ENCODE assay signal across 10 cellular contexts in the genomic region with DNA sequence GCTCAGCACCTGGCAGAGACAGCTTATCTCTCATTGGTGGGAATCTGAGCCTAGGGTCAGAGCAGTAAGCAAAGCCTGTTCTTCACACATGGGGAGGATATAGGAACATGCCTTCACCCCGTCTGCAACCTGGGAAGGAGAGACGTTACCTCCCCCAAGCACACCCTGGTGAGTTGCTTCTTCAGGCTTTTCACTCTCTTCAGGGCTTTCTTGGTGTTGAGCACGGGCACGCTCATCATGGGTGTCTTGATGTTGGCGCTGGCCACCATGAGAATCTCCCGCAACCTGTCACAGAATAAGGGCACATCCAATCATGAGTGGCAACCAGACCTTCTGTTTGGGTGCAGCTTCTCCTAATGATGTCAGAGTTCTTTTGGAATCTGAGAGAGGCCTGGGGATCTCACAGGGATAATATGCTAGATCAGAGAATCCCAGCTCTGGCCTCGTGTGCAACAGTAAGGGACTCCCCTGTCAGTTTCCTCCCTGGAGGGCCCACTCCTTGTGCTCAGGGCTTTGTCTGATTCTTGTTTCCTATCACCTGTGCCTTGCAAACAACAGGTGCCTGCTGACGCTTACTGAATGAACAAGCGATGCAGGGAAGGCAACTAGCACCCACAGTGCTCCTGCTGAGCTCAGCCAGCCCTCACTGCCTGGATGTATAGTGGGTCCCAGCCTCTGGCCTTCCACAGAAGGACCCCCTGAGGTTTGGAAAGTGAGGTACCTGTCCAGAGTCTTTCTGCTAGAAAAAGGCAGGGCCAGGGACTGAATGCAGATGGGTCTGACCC.
A peak's percentile ranks its signal among the peaks of the same experiment; 100 is the strongest.
DNase-seq lines count a peak whose midpoint lies in the region; ATAC-seq and TF ChIP-seq lines count a peak whose summit lies in the region.
"Had no signal": no experiment of that assay in that cellular context is flagged by ENCODE, and none has a peak within 500 bp of the region (broad histone marks: within the 10 kb centered on the region; RNA-seq: fewer than 3 reads in every experiment).

No MANE protein-coding gene starts in this region.

- DNase-seq in CD8-positive, alpha-beta memory T cell, result peak in 1 of 5 donors; percentile 49
- peak; percentile 32 for DNase-seq in NAMALWA (ENCODE audit: low spot score)
- DNase-seq in chondrocyte (ENCODE audit: low spot score), result peak; percentile 27
- DNase-seq in posterior vena cava (ENCODE audit: low spot score), result peak; percentile 62
- DNase-seq in stimulated activated CD4-positive, alpha-beta T cell treated with anti-CD3 and anti-CD28 coated beads, Interleukin-4, amount 100 ng/mL, for 4 hours, result no peak
- no peak for DNase-seq in KG1 (lab: John Stamatoyannopoulos, UW)
- no peak for DNase-seq in WTC11 (ENCODE audit: low spot score)
- DNase-seq: DMS 273 treated with DMSO at 0.1 percent for 48 hours, NCI-H1092 treated with DMSO at 0.1 percent for 48 hours had no signal

- H3K4me3 ChIP-seq in CD8-positive, alpha-beta memory T cell (ENCODE audit: low read length), result no peak overlapping the region
- H3K4me3 ChIP-seq: coronary artery had no signal

- peaks cover 77% of the 10 kb centered on the region for H3K4me1 ChIP-seq in CD8-positive, alpha-beta memory T cell (ENCODE audit: insufficient read depth, low read length)

- intact Hi-C loops in posterior vena cava (cut with DNase I), result loop anchor here in 1 of 2 donors (5.0 kb wide), 1 partner anchor 1067 kb away; a partner anchor contains a TSS

- CTCF ChIA-PET in CD8-positive, alpha-beta memory T cell (lab: Charles Lee), result interaction anchor here (1.0 to 7.5 kb wide), 9 partner anchors 16 to 212 kb away, joined by 3 to 58 read pairs (median 4); a partner anchor contains a TSS
- CTCF ChIA-PET in WTC11 (lab: Charles Lee), result interaction anchor here (1.0 kb wide), 1 partner anchor 212 kb away, joined by 3 read pairs; no protein-coding TSS in a partner anchor

- peak overlapping the region in 3 of 7 donors; percentile 25 to 87 (median 85) for H3K4me3 Mint-ChIP-seq in CD8-positive, alpha-beta memory T cell
- H3K4me3 Mint-ChIP-seq in chondrocyte (ENCODE audit: unreplicated experiment) (no peak overlapping the region), WTC11 (no peak overlapping the region)

- peaks cover 0 to 2% (median 0%) of the 10 kb centered on the region in 5 donors for H3K9me3 Mint-ChIP-seq in CD8-positive, alpha-beta memory T cell
- no peaks in the 10 kb centered on the region for H3K9me3 Mint-ChIP-seq in chondrocyte (ENCODE audit: low read depth)
- no peaks in the 10 kb centered on the region for H3K9me3 Mint-ChIP-seq in WTC11

- no peaks in the 10 kb centered on the region for H3K9me3 ChIP-seq in CD8-positive, alpha-beta memory T cell (ENCODE audit: low read length)

- H3K36me3 Mint-ChIP-seq in CD8-positive, alpha-beta memory T cell, result peaks cover 5 to 34% (median 9%) of the 10 kb centered on the region in 3 donors
- peaks cover 38% of the 10 kb centered on the region for H3K36me3 Mint-ChIP-seq in chondrocyte (ENCODE audit: low read depth)
- peaks cover 50% of the 10 kb centered on the region for H3K36me3 Mint-ChIP-seq in WTC11

- POLR2A ChIA-PET in CD8-positive, alpha-beta memory T cell (lab: Charles Lee), result interaction anchor here (3.9 to 4.1 kb wide), 2 partner anchors 41 to 150 kb away, joined by 18 to 26 read pairs; a partner anchor contains a TSS
- POLR2A ChIA-PET in WTC11 (lab: Charles Lee), result no interaction called here

- H3K27ac Mint-ChIP-seq in CD8-positive, alpha-beta memory T cell, result peak overlapping the region; percentile 97 to 100 (median 100)
- H3K27ac Mint-ChIP-seq in chondrocyte (ENCODE audit: unreplicated experiment) (no peak overlapping the region), WTC11 (no peak overlapping the region)

- peaks cover 75 to 86% (median 84%) of the 10 kb centered on the region in 3 donors for H3K4me1 Mint-ChIP-seq in CD8-positive, alpha-beta memory T cell
- H3K4me1 Mint-ChIP-seq in chondrocyte (ENCODE audit: low read depth) (peaks cover 34% of the 10 kb centered on the region), WTC11 (peaks cover 13% of the 10 kb centered on the region)

- H3K27me3 Mint-ChIP-seq in CD8-positive, alpha-beta memory T cell, result peaks cover 0 to 8% of the 10 kb centered on the region in 2 donors
- H3K27me3 Mint-ChIP-seq in chondrocyte (ENCODE audit: low read depth) (no peaks in the 10 kb centered on the region), WTC11 (ENCODE audit: low read depth) (no peaks in the 10 kb centered on the region)

- H3K27ac ChIP-seq in CD8-positive, alpha-beta memory T cell (ENCODE audit: low read depth, low read length), result peak overlapping the region; percentile 78

- TF ChIP-seq CTCF in chondrocyte (IDR thresholded peaks at IDR 0.05) (no peak), WTC11 (IDR thresholded peaks at IDR 0.05) (no peak)

- ATAC-seq in WTC11, result no peak

- no peaks in the 10 kb centered on the region for H3K36me3 ChIP-seq in CD8-positive, alpha-beta memory T cell (ENCODE audit: insufficient read depth, low read length)

- H3K27me3 ChIP-seq in CD8-positive, alpha-beta memory T cell (ENCODE audit: insufficient read depth, low read length, poor library complexity, severe bottlenecking), result no peaks in the 10 kb centered on the region

TF ChIP-seq in WTC11, 78 proteins besides CTCF, POLR2A, EP300 and RAD21 (continues in another document):
- TF ChIP-seq, protein P1, sequence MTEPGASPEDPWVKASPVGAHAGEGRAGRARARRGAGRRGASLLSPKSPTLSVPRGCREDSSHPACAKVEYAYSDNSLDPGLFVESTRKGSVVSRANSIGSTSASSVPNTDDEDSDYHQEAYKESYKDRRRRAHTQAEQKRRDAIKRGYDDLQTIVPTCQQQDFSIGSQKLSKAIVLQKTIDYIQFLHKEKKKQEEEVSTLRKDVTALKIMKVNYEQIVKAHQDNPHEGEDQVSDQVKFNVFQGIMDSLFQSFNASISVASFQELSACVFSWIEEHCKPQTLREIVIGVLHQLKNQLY (CRISPR knock-in tag; IDR thresholded peaks at IDR 0.05), result no peak
- TF ChIP-seq, protein P2, sequence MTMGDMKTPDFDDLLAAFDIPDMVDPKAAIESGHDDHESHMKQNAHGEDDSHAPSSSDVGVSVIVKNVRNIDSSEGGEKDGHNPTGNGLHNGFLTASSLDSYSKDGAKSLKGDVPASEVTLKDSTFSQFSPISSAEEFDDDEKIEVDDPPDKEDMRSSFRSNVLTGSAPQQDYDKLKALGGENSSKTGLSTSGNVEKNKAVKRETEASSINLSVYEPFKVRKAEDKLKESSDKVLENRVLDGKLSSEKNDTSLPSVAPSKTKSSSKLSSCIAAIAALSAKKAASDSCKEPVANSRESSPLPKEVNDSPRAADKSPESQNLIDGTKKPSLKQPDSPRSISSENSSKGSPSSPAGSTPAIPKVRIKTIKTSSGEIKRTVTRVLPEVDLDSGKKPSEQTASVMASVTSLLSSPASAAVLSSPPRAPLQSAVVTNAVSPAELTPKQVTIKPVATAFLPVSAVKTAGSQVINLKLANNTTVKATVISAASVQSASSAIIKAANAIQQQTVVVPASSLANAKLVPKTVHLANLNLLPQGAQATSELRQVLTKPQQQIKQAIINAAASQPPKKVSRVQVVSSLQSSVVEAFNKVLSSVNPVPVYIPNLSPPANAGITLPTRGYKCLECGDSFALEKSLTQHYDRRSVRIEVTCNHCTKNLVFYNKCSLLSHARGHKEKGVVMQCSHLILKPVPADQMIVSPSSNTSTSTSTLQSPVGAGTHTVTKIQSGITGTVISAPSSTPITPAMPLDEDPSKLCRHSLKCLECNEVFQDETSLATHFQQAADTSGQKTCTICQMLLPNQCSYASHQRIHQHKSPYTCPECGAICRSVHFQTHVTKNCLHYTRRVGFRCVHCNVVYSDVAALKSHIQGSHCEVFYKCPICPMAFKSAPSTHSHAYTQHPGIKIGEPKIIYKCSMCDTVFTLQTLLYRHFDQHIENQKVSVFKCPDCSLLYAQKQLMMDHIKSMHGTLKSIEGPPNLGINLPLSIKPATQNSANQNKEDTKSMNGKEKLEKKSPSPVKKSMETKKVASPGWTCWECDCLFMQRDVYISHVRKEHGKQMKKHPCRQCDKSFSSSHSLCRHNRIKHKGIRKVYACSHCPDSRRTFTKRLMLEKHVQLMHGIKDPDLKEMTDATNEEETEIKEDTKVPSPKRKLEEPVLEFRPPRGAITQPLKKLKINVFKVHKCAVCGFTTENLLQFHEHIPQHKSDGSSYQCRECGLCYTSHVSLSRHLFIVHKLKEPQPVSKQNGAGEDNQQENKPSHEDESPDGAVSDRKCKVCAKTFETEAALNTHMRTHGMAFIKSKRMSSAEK (CRISPR knock-in tag; IDR thresholded peaks at IDR 0.05; ENCODE audit: borderline replicate concordance), result no peak
- TF ChIP-seq NFYB (CRISPR knock-in tag; conservative IDR thresholded peaks at IDR 0.05; ENCODE audit: low read depth) (no peak), NR3C1 (CRISPR knock-in tag; conservative IDR thresholded peaks at IDR 0.05; ENCODE audit: low read depth) (no peak), ZNF423 (CRISPR knock-in tag; IDR thresholded peaks at IDR 0.05) (no peak)
- TF ChIP-seq, protein P3, sequence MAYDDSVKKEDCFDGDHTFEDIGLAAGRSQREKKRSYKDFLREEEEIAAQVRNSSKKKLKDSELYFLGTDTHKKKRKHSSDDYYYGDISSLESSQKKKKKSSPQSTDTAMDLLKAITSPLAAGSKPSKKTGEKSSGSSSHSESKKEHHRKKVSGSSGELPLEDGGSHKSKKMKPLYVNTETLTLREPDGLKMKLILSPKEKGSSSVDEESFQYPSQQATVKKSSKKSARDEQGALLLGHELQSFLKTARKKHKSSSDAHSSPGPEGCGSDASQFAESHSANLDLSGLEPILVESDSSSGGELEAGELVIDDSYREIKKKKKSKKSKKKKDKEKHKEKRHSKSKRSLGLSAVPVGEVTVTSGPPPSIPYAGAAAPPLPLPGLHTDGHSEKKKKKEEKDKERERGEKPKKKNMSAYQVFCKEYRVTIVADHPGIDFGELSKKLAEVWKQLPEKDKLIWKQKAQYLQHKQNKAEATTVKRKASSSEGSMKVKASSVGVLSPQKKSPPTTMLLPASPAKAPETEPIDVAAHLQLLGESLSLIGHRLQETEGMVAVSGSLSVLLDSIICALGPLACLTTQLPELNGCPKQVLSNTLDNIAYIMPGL (CRISPR knock-in tag; IDR thresholded peaks at IDR 0.05), result no peak
- TF ChIP-seq, protein P4, sequence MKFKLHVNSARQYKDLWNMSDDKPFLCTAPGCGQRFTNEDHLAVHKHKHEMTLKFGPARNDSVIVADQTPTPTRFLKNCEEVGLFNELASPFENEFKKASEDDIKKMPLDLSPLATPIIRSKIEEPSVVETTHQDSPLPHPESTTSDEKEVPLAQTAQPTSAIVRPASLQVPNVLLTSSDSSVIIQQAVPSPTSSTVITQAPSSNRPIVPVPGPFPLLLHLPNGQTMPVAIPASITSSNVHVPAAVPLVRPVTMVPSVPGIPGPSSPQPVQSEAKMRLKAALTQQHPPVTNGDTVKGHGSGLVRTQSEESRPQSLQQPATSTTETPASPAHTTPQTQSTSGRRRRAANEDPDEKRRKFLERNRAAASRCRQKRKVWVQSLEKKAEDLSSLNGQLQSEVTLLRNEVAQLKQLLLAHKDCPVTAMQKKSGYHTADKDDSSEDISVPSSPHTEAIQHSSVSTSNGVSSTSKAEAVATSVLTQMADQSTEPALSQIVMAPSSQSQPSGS (CRISPR knock-in tag; IDR thresholded peaks at IDR 0.05; ENCODE audit: borderline replicate concordance, low read depth), result no peak

Comparison
In these comparisons a context has a peak if more than half of its experiments do, and no peak if none do; other contexts are left out.
1. DNase-seq: peak in NAMALWA (single experiment), chondrocyte (single experiment) and posterior vena cava (single experiment); none in stimulated activated CD4-positive, alpha-beta T cell treated with anti-CD3 and anti-CD28 coated beads, Interleukin-4, amount 100 ng/mL, for 4 hours (0 of 2), KG1 (single experiment) and WTC11 (single experiment).
2. H3K27ac Mint-ChIP-seq: peak in CD8-positive, alpha-beta memory T cell (8 of 8); none in chondrocyte (single experiment) and WTC11 (single experiment).